In genomic region chr11:93541884-93542752, GRCh38 we compare ENCODE assay signal across 8 cellular contexts. TPM values are rescaled to one million over a fixed set of nuclear protein-coding genes. Genes with fewer than 3 reads are reported as not detected.
DNase-seq lines count a peak whose midpoint lies in the region; ATAC-seq and TF ChIP-seq lines count a peak whose summit lies in the region.

No MANE protein-coding gene starts in this region.

- H3K27me3 Mint-ChIP-seq in naive B cell = peaks cover 0 to 23% (median 19%) of the 10 kb centered on the region in 3 donors
- peaks cover 25% of the 10 kb centered on the region for H3K27me3 Mint-ChIP-seq in type B pancreatic cell

- DNase-seq in AML-193 (lab: John Stamatoyannopoulos, UW) = peak; percentile 38 to 40
- DNase-seq in NCI-H526 treated with DMSO at 0.1 percent for 48 hours (lab: John Stamatoyannopoulos, UW) = peak; percentile 70
- peak; percentile 43 for DNase-seq in activated T-cell treated with anti-CD3 and anti-CD28 coated beads, Interleukin-2, amount 50 U/mL, for 1 hour
- DNase-seq in fibroblast of peridontal ligament (ENCODE audit: extremely low read depth) = peak; percentile 49
- DNase-seq in naive B cell = peak; percentile 27
- DNase-seq in type B pancreatic cell (ENCODE audit: extremely low spot score, unreplicated experiment) = no peak

- no peaks in the 10 kb centered on the region for H3K9me3 Mint-ChIP-seq in naive B cell
- no peaks in the 10 kb centered on the region for H3K9me3 Mint-ChIP-seq in type B pancreatic cell

- ATAC-seq in GM18861 (IDR thresholded peaks at IDR 0.05; ENCODE audit: unreplicated experiment) = peak; percentile 50
- peak; percentile 50 for ATAC-seq in HG03025 (IDR thresholded peaks at IDR 0.05; ENCODE audit: low FRiP score, unreplicated experiment)
- peak; percentile 78 to 79 for ATAC-seq in naive B cell (ENCODE audit: low read depth in 2 of 2)

- H3K4me3 Mint-ChIP-seq in naive B cell = peak overlapping the region; percentile 83 to 93 (median 88)
- peak overlapping the region; percentile 91 for H3K4me3 Mint-ChIP-seq in type B pancreatic cell

- H3K36me3 Mint-ChIP-seq in naive B cell (no peaks in the 10 kb centered on the region), type B pancreatic cell (no peaks in the 10 kb centered on the region)

- peak overlapping the region in 4 of 6 donors; percentile 11 to 60 (median 50) for H3K27ac Mint-ChIP-seq in naive B cell
- H3K27ac Mint-ChIP-seq in type B pancreatic cell = peak overlapping the region; percentile 77

- no peak for TF ChIP-seq CTCF in type B pancreatic cell (conservative IDR thresholded peaks at IDR 0.05)

- H3K4me1 Mint-ChIP-seq in naive B cell = peaks cover 11 to 21% (median 20%) of the 10 kb centered on the region in 3 donors
- H3K4me1 Mint-ChIP-seq in type B pancreatic cell (ENCODE audit: unreplicated experiment) = peaks cover 16% of the 10 kb centered on the region

RNA-seq across cellular contexts. Expression of gene SMCO4, which starts 1.1 kb away (rescaled TPM):
- 10 to 100 TPM in 1 of 6 donors, 1 to 10 TPM in 4, not detected in 1; 1.2 to 63.3 (median 2.7) TPM for polyA plus RNA-seq in naive B cell (ENCODE audit: low read depth in 6 of 6)
- total RNA-seq in type B pancreatic cell (ENCODE audit: low replicate concordance) = 18.2 and 28.3 TPM in 2 replicates
